ENCODE assay signal across 1 cellular context in the genomic region with DNA sequence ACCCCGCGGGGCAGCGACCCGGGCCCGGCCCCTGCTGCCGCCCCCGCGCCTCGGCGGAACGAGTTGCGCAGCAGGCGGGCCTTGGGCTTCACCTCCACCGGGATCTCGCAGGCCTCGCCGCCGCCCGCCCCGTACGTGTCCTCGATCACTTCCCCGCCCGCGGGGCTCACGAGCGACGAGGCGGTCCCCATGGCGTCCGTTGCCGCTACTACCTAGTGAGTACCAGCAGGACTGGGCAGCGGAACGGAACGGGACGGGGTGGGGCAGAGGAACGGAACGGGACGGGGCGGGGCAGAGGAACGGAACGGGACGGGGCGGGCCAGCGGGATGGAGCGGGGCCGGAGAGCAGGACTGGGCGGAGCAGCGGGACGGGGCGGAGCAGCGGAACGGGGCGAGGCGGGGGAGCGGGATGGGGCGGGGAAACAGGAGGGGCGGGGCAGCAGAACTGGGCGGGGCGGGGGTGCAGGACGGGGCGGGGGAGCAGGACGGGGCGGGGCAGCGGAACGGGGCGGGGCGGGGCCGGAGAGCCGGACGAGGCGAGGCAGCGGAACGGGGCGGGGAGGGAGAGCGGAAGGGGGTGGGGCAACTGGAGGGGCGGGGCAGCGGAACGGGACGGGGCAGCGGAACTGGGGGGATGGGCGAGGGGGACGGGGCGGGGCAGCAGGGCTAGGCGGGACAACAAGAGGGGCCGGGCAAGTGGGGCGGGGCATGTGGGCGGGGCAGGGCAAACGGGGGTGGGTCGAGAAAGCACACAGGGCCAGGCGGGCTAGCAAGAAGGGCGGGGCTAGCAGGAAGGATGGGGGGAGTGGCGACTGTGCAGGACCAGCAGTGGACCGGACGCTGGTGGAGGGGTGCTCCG.
TF ChIP-seq lines count a peak whose summit lies in the region.

Gene NPHP3 (minus strand): TSS at position 245 of the 859 bp plus-strand sequence. CDS start 54 bp downstream, at position 191.

TF ChIP-seq in K562, 482 proteins besides CTCF, POLR2A, EP300 and RAD21 (continued from another document):
- TF ChIP-seq, protein P1, sequence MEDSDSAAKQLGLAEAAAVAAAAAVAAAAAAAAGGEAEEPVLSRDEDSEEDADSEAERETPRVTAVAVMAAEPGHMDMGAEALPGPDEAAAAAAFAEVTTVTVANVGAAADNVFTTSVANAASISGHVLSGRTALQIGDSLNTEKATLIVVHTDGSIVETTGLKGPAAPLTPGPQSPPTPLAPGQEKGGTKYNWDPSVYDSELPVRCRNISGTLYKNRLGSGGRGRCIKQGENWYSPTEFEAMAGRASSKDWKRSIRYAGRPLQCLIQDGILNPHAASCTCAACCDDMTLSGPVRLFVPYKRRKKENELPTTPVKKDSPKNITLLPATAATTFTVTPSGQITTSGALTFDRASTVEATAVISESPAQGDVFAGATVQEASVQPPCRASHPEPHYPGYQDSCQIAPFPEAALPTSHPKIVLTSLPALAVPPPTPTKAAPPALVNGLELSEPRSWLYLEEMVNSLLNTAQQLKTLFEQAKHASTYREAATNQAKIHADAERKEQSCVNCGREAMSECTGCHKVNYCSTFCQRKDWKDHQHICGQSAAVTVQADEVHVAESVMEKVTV (CRISPR knock-in tag; IDR thresholded peaks at IDR 0.05), result no peak
- TF ChIP-seq ZC3H8 (IDR thresholded peaks at IDR 0.05) (no peak), POLR2B (IDR thresholded peaks at IDR 0.05; ENCODE audit: low read depth, partially characterized antibody) (no peak), NFRKB (IDR thresholded peaks at IDR 0.05; ENCODE audit: low read depth) (no peak), GTF2F1 (IDR thresholded peaks at IDR 0.05; ENCODE audit: low read depth, low read length) (no peak), E2F1 (CRISPR knock-in tag; IDR thresholded peaks at IDR 0.05) (no peak), POU5F1 (IDR thresholded peaks at IDR 0.05; ENCODE audit: borderline replicate concordance, low read depth, low read length, partially characterized antibody) (no peak), GABPA (tag; conservative IDR thresholded peaks at IDR 0.05; ENCODE audit: low read depth) (peak; percentile 65), GATAD2A (IDR thresholded peaks at IDR 0.05) (no peak), ZNF133 (CRISPR knock-in tag; IDR thresholded peaks at IDR 0.05) (no peak), PURB (CRISPR knock-in tag; IDR thresholded peaks at IDR 0.05; ENCODE audit: low read depth) (no peak), ILF3 (IDR thresholded peaks at IDR 0.05; ENCODE audit: borderline replicate concordance) (no peak)
- TF ChIP-seq, protein P2, sequence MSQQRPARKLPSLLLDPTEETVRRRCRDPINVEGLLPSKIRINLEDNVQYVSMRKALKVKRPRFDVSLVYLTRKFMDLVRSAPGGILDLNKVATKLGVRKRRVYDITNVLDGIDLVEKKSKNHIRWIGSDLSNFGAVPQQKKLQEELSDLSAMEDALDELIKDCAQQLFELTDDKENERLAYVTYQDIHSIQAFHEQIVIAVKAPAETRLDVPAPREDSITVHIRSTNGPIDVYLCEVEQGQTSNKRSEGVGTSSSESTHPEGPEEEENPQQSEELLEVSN (IDR thresholded peaks at IDR 0.05; ENCODE audit: borderline replicate concordance in 1 of 2, extremely low read depth in 1 of 2, insufficient read depth in 1 of 2, insufficient read length in 1 of 2, low read depth in 1 of 2, low read length in 1 of 2, poor library complexity in 1 of 2, severe bottlenecking in 1 of 2), result peak in 1 of 2 experiments; percentile 30
